22 cellular contexts compared by ENCODE assay signal in the genomic region with DNA sequence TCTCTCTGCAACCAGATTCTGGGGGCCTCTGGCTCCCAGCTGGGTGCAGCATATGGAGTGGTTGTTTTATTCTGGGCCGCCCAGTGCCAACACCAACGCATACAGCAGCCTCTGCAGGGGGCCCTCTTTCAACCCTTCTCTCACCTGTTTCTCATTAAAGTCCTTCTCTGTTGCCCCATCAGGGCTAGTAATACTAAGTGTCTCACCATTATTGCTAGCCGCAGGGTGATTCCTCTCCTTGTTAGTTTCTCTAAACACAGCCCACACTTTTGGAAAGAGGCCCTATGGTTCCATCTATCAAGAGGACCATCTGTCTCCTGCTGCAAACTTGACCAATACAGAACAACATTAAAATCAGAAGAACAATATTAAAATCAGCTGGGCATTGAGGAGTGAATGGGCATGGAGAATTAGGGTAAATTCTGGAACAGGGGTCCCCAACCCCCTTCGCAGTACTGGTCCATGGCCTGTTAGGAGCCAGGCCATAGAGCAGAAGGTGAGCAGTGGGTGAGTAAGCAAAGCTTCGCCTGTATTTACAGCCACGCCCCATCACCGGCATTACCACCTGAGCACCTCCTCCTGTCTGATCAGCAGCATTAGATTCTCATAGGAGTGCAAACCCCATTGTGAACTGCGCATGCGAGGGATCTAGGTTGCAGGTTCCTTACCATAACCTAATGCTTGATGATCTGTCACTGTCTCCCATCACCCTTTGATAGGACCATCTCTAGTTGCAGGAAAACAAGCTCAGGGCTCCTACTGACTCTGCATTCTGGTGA. TPM values are rescaled to one million over a fixed set of nuclear protein-coding genes. Genes with fewer than 3 reads are reported as not detected.
DNase-seq lines count a peak whose midpoint lies in the region; ATAC-seq, FAIRE-seq and TF ChIP-seq lines count a peak whose summit lies in the region.
"Had no signal": no experiment of that assay in that cellular context is flagged by ENCODE, and none has a peak within 500 bp of the region (broad histone marks: within the 10 kb centered on the region; RNA-seq: fewer than 3 reads in every experiment).

No MANE protein-coding gene starts in this region.

- H3K27ac ChIP-seq in GM23248 (no peak overlapping the region), RWPE2 (ENCODE audit: poor library complexity, severe bottlenecking) (no peak overlapping the region), keratinocyte (ENCODE audit: control insufficient read depth, insufficient read depth, low read length) (no peak overlapping the region)
- H3K27ac ChIP-seq: heart right ventricle, KMS-11, spleen had no signal

- peaks cover 2% of the 10 kb centered on the region for H3K4me1 Mint-ChIP-seq in T-helper 2 cell treated with Interferon-gamma antibody and Interleukin-4, amounts not matched to agents 5 μg/mL and 100 μg/mL, for 36 hours (ENCODE audit: low read depth)
- H3K4me1 Mint-ChIP-seq: stimulated activated effector memory CD8-positive, alpha-beta T cell treated with anti-CD3 and anti-CD28 coated beads, Interleukin-12 subunit alpha, Interleukin-12 subunit beta, amount 100 ng/mL, for 72 hours had no signal

- H3K4me2 ChIP-seq in GM23248 (ENCODE audit: unreplicated experiment): no peak overlapping the region
- no peak overlapping the region for H3K4me2 ChIP-seq in keratinocyte (ENCODE audit: control insufficient read depth, extremely low read depth, insufficient read depth, low read depth, low read length)
- H3K4me2 ChIP-seq: KMS-11 had no signal

- DNase-seq in GM23248: peak; percentile 53
- DNase-seq in NCI-H146 treated with DMSO at 0.1 percent for 48 hours (lab: John Stamatoyannopoulos, UW; ENCODE audit: unreplicated experiment): peak; percentile 85
- DNase-seq in RWPE2 (ENCODE audit: low spot score): peak; percentile 55
- no peak for DNase-seq in keratinocyte (ENCODE audit: low read depth, low spot score)
- no peak for DNase-seq in hippocampal formation (lab: John Stamatoyannopoulos, UW)
- no peak for DNase-seq in NCI-H1436 treated with DMSO at 0.1 percent for 48 hours (lab: John Stamatoyannopoulos, UW)
- no peak for DNase-seq in SIG-M5 treated with dmso at 0.1 percent for 504 hours (lab: John Stamatoyannopoulos, UW; ENCODE audit: unreplicated experiment)
- no peak for DNase-seq in T-helper 2 cell treated with Interferon-gamma antibody and Interleukin-4, amounts not matched to agents 5 μg/mL and 100 μg/mL, for 36 hours (ENCODE audit: low spot score)
- DNase-seq: activated T-cell treated with anti-CD3 and anti-CD28 coated beads, Interleukin-2, amount 50 U/mL, for 24 hours; BE2C; dermis blood vessel endothelial cell; erythroblast; heart right ventricle; kidney; NCI-H526; spleen had no signal

- H3K36me3 Mint-ChIP-seq in T-helper 2 cell treated with Interferon-gamma antibody and Interleukin-4, amounts not matched to agents 5 μg/mL and 100 μg/mL, for 36 hours (ENCODE audit: low read depth): no peaks in the 10 kb centered on the region
- H3K36me3 Mint-ChIP-seq: brain; stimulated activated effector memory CD8-positive, alpha-beta T cell treated with anti-CD3 and anti-CD28 coated beads, Interleukin-12 subunit alpha, Interleukin-12 subunit beta, amount 100 ng/mL, for 72 hours had no signal

- no peak overlapping the region for H3K4me3 Mint-ChIP-seq in T-helper 2 cell treated with Interferon-gamma antibody and Interleukin-4, amounts not matched to agents 5 μg/mL and 100 μg/mL, for 36 hours
- H3K4me3 Mint-ChIP-seq: activated naive CD8-positive, alpha-beta T cell; activated T-cell treated with anti-CD3 and anti-CD28 coated beads, Interleukin-2, amount 50 U/mL, for 24 hours; brain; neural crest cell; stimulated activated effector memory CD8-positive, alpha-beta T cell treated with anti-CD3 and anti-CD28 coated beads, Interleukin-12 subunit alpha, Interleukin-12 subunit beta, amount 100 ng/mL, for 72 hours had no signal

- no peaks in the 10 kb centered on the region for H3K27me3 ChIP-seq in GM23248 (replicated peaks; ENCODE audit: insufficient read depth)
- no peaks in the 10 kb centered on the region for H3K27me3 ChIP-seq in RWPE2 (ENCODE audit: insufficient read depth, poor library complexity, severe bottlenecking)
- H3K27me3 ChIP-seq in keratinocyte (ENCODE audit: control insufficient read depth, extremely low read depth, insufficient read depth, low read length): no peaks in the 10 kb centered on the region
- H3K27me3 ChIP-seq: BE2C, heart right ventricle had no signal

- TF ChIP-seq CTCF in RWPE2 (IDR thresholded peaks at IDR 0.05; ENCODE audit: poor library complexity, severe bottlenecking) (no peak), keratinocyte (optimal IDR thresholded peaks at IDR 0.05 in 1 of 3, IDR thresholded peaks at IDR 0.05 in 1 of 3, conservative IDR thresholded peaks at IDR 0.05 in 1 of 3; ENCODE audit: extremely low read depth in 1 of 3, insufficient read depth in 2 of 3, low read length in 3 of 3) (peak in 1 of 3 experiments; percentile 17)

- no peak overlapping the region for H3K9ac ChIP-seq in GM23248
- H3K9ac ChIP-seq in keratinocyte (ENCODE audit: control insufficient read depth, extremely low read depth, insufficient read depth, low read length): no peak overlapping the region
- H3K9ac ChIP-seq: KMS-11 had no signal

- H4K20me1 ChIP-seq in GM23248 (ENCODE audit: insufficient read depth) (no peaks in the 10 kb centered on the region), keratinocyte (ENCODE audit: control insufficient read depth, extremely low read depth, insufficient read depth, low read length) (no peaks in the 10 kb centered on the region)

- no peaks in the 10 kb centered on the region for H3K9me3 ChIP-seq in GM23248 (ENCODE audit: low read depth)
- H3K9me3 ChIP-seq in RWPE2 (ENCODE audit: severe bottlenecking): no peaks in the 10 kb centered on the region
- H3K9me3 ChIP-seq in keratinocyte (ENCODE audit: control insufficient read depth, low read depth, low read length): no peaks in the 10 kb centered on the region
- H3K9me3 ChIP-seq: BE2C had no signal

- peak; percentile 68 for ATAC-seq in RWPE2 (ENCODE audit: low read depth)
- ATAC-seq: heart right ventricle; stimulated activated effector memory CD8-positive, alpha-beta T cell treated with anti-CD3 and anti-CD28 coated beads, Interleukin-12 subunit alpha, Interleukin-12 subunit beta, amount 100 ng/mL, for 72 hours had no signal

- no peaks in the 10 kb centered on the region for H3F3A ChIP-seq in GM23248 (ENCODE audit: insufficient read depth)

- H3K36me3 ChIP-seq in GM23248 (ENCODE audit: low read depth) (no peaks in the 10 kb centered on the region), RWPE2 (ENCODE audit: low read depth) (no peaks in the 10 kb centered on the region), keratinocyte (ENCODE audit: control insufficient read depth in 2 of 2, extremely low read depth in 1 of 2, insufficient read depth in 2 of 2, low read length in 2 of 2) (no peaks in the 10 kb centered on the region)
- H3K36me3 ChIP-seq: BE2C, heart right ventricle, spleen had no signal

- H3K4me1 ChIP-seq in GM23248 (ENCODE audit: insufficient read depth) (no peaks in the 10 kb centered on the region), RWPE2 (ENCODE audit: insufficient read depth, poor library complexity, severe bottlenecking) (peaks cover 16% of the 10 kb centered on the region), keratinocyte (ENCODE audit: control insufficient read depth, extremely low read depth, insufficient read depth, low read length) (peaks cover 20% of the 10 kb centered on the region)
- H3K4me1 ChIP-seq: BE2C had no signal

- H2AFZ ChIP-seq in GM23248 (no peak overlapping the region), keratinocyte (ENCODE audit: control insufficient read depth, low read length) (no peak overlapping the region)

- in situ Hi-C loops in GM23248 (cut with MboI): no loop called here

- H3K79me2 ChIP-seq in GM23248 (ENCODE audit: insufficient read depth): no peaks in the 10 kb centered on the region
- no peaks in the 10 kb centered on the region for H3K79me2 ChIP-seq in keratinocyte (ENCODE audit: control insufficient read depth, insufficient read depth, low read length)

- H3K9me1 ChIP-seq in keratinocyte (ENCODE audit: control insufficient read depth, extremely low read depth, insufficient read depth, low read length): peaks cover 2% of the 10 kb centered on the region

- no peaks in the 10 kb centered on the region for H3K9me2 ChIP-seq in GM23248 (ENCODE audit: insufficient read depth)

- peaks cover 6% of the 10 kb centered on the region for H3K9me3 Mint-ChIP-seq in T-helper 2 cell treated with Interferon-gamma antibody and Interleukin-4, amounts not matched to agents 5 μg/mL and 100 μg/mL, for 36 hours
- H3K9me3 Mint-ChIP-seq: activated T-cell treated with anti-CD3 and anti-CD28 coated beads, Interleukin-2, amount 50 U/mL, for 24 hours; stimulated activated effector memory CD8-positive, alpha-beta T cell treated with anti-CD3 and anti-CD28 coated beads, Interleukin-12 subunit alpha, Interleukin-12 subunit beta, amount 100 ng/mL, for 72 hours had no signal

- H3K27me3 Mint-ChIP-seq in T-helper 2 cell treated with Interferon-gamma antibody and Interleukin-4, amounts not matched to agents 5 μg/mL and 100 μg/mL, for 36 hours (ENCODE audit: low read depth): peaks cover 7% of the 10 kb centered on the region

- 68 to 71% methylated on average over 9 of the region's 9 CpGs for WGBS in GM23248 (ENCODE audit: low coverage in 1 of 2, low lambda C conversion rate in 2 of 2, missing lambda C conversion rate in 2 of 2), 2 experiments

- H3K27ac Mint-ChIP-seq in T-helper 2 cell treated with Interferon-gamma antibody and Interleukin-4, amounts not matched to agents 5 μg/mL and 100 μg/mL, for 36 hours: no peak overlapping the region
- H3K27ac Mint-ChIP-seq: activated naive CD8-positive, alpha-beta T cell; activated T-cell treated with anti-CD3 and anti-CD28 coated beads, Interleukin-2, amount 50 U/mL, for 24 hours; brain; stimulated activated effector memory CD8-positive, alpha-beta T cell treated with anti-CD3 and anti-CD28 coated beads, Interleukin-12 subunit alpha, Interleukin-12 subunit beta, amount 100 ng/mL, for 72 hours had no signal

- dilution Hi-C loops in keratinocyte (cut with MboI; ENCODE audit: extremely low pct_ligation_motif_present, low sequenced_read_pairs): no loop called here

- peak; percentile 67 for FAIRE-seq in keratinocyte (lab: Jason Lieb, UNC)
- FAIRE-seq: kidney had no signal

- H3K4me3 ChIP-seq in GM23248: no peak overlapping the region
- H3K4me3 ChIP-seq in RWPE2 (ENCODE audit: severe bottlenecking): no peak overlapping the region
- no peak overlapping the region for H3K4me3 ChIP-seq in keratinocyte (ENCODE audit: control insufficient read depth in 2 of 3, extremely low read depth in 1 of 3, insufficient read depth in 2 of 3, low read depth in 1 of 3, low read length in 3 of 3)
- H3K4me3 ChIP-seq: heart right ventricle, spleen had no signal

RNA-seq across cellular contexts. Expression of gene ALS2CL, which starts 36.5 kb away (rescaled TPM):
- total RNA-seq in GM23248 (2014; rRNA removed; shearing (Covaris generic)): 3.1 and 3.4 TPM in 2 replicates
- 1.2 and 2.0 TPM in 2 replicates for polyA plus RNA-seq in GM23248 (2016; fragmentation: Nextera tagmentation; extraction: Ambion mirVana)
- polyA plus RNA-seq in keratinocyte: 35.0 to 76.9 TPM (median 40.9 TPM) in 3 replicates
- 44.6 TPM for polyA plus RNA-seq in keratinocyte (2011; ENCODE audit: low read depth)
- 15.1 and 21.9 TPM in 2 replicates for polyA plus RNA-seq in keratinocyte (2011; cell fraction: cytosol; rRNA removed)
- 222 and 277 TPM in 2 replicates for polyA plus RNA-seq in keratinocyte (2011; cell fraction: nucleus; rRNA removed)
- 39.5 and 130 TPM in 2 replicates for polyA plus RNA-seq in keratinocyte (2012; ENCODE audit: low replicate concordance)
- polyA minus RNA-seq in keratinocyte: 55.6 to 64.3 TPM (median 63.2 TPM) in 3 replicates
- polyA minus RNA-seq in keratinocyte (2011; cell fraction: cytosol; rRNA and poly(A)+ RNA removed): 32.0 TPM
- 88.7 and 90.1 TPM in 2 replicates for polyA minus RNA-seq in keratinocyte (2011; cell fraction: nucleus; rRNA and poly(A)+ RNA removed)

RNA-seq across cellular contexts. Expression of gene TMIE, which starts 44.2 kb away (rescaled TPM):
- total RNA-seq in GM23248 (2014; rRNA removed; shearing (Covaris generic)): 0.11 TPM in 1 of 2 replicates, not detected in the other
- 0.19 TPM in 1 of 2 replicates, not detected in the other for polyA plus RNA-seq in GM23248 (2016; fragmentation: Nextera tagmentation; extraction: Ambion mirVana)
- 0.04 to 0.07 TPM in 2 of 3 replicates, not detected in the other for polyA plus RNA-seq in keratinocyte
- polyA plus RNA-seq in keratinocyte (2011; ENCODE audit: low read depth): 0.41 TPM
- 0.04 TPM in 1 of 2 replicates, not detected in the other for polyA plus RNA-seq in keratinocyte (2011; cell fraction: cytosol; rRNA removed)
- polyA plus RNA-seq in keratinocyte (2011; cell fraction: nucleus; rRNA removed): 0.19 TPM in 1 of 2 replicates, not detected in the other
- 0.25 TPM in 1 of 2 replicates, not detected in the other for polyA plus RNA-seq in keratinocyte (2012; ENCODE audit: low replicate concordance)
- polyA minus RNA-seq in keratinocyte: 0.10 TPM in 1 of 3 replicates, not detected in the others
- polyA minus RNA-seq in keratinocyte (2011; cell fraction: cytosol; rRNA and poly(A)+ RNA removed): not detected
- polyA minus RNA-seq in keratinocyte (2011; cell fraction: nucleus; rRNA and poly(A)+ RNA removed): not detected in 2 replicates
- total RNA-seq: neural crest cell had no signal

RNA-seq across cellular contexts. Expression of gene FAM240A, which starts 44.6 kb away (rescaled TPM):
- total RNA-seq in GM23248 (2014; rRNA removed; shearing (Covaris generic)): not detected in 2 replicates
- not detected in 2 replicates for polyA plus RNA-seq in GM23248 (2016; fragmentation: Nextera tagmentation; extraction: Ambion mirVana)
- not detected in 3 replicates for polyA plus RNA-seq in keratinocyte
- not detected for polyA plus RNA-seq in keratinocyte (2011; ENCODE audit: low read depth)
- not detected in 2 replicates for polyA plus RNA-seq in keratinocyte (2011; cell fraction: cytosol; rRNA removed)
- not detected in 2 replicates for polyA plus RNA-seq in keratinocyte (2011; cell fraction: nucleus; rRNA removed)
- polyA plus RNA-seq in keratinocyte (2012; ENCODE audit: low replicate concordance): not detected in 2 replicates
- not detected in 3 replicates for polyA minus RNA-seq in keratinocyte
- not detected for polyA minus RNA-seq in keratinocyte (2011; cell fraction: cytosol; rRNA and poly(A)+ RNA removed)
- polyA minus RNA-seq in keratinocyte (2011; cell fraction: nucleus; rRNA and poly(A)+ RNA removed): not detected in 2 replicates
- total RNA-seq: dermis blood vessel endothelial cell, neural crest cell, pulmonary artery endothelial cell, spleen had no signal
- polyA plus RNA-seq: heart right ventricle had no signal

Comparison
In these comparisons a context has a peak if more than half of its experiments do, and no peak if none do; other contexts are left out.
1. DNase-seq: peak in GM23248 (single experiment), NCI-H146 treated with DMSO at 0.1 percent for 48 hours (single experiment) and RWPE2 (single experiment); none in keratinocyte (single experiment), hippocampal formation (0 of 2), NCI-H1436 treated with DMSO at 0.1 percent for 48 hours (single experiment), SIG-M5 treated with dmso at 0.1 percent for 504 hours (single experiment) and T-helper 2 cell treated with Interferon-gamma antibody and Interleukin-4, amounts not matched to agents 5 μg/mL and 100 μg/mL, for 36 hours (single experiment).